In genomic region chr5:137695651-137696428, GRCh38 we compare ENCODE assay signal across 9 cellular contexts. TPM values are rescaled to one million over a fixed set of nuclear protein-coding genes. Genes with fewer than 3 reads are reported as not detected.
DNase-seq lines count a peak whose midpoint lies in the region; ATAC-seq and TF ChIP-seq lines count a peak whose summit lies in the region.
"Had no signal": no experiment of that assay in that cellular context is flagged by ENCODE, and none has a peak within 500 bp of the region (broad histone marks: within the 10 kb centered on the region; RNA-seq: fewer than 3 reads in every experiment).

No MANE protein-coding gene starts in this region.

- H3K27me3 Mint-ChIP-seq in activated naive CD8-positive, alpha-beta T cell treated with anti-CD3 and anti-CD28 coated beads, Interleukin-2, amount 10 ng/mL, durations not matched to agents 7 days and 5 days = no peaks in the 10 kb centered on the region
- H3K27me3 Mint-ChIP-seq in nephron (ENCODE audit: low read depth) = no peaks in the 10 kb centered on the region

- ATAC-seq in activated naive CD8-positive, alpha-beta T cell treated with anti-CD3 and anti-CD28 coated beads, Interleukin-2, amount 10 ng/mL, durations not matched to agents 7 days and 5 days (ENCODE audit: low read depth) = peak; percentile 75
- ATAC-seq in HG02981 (IDR thresholded peaks at IDR 0.05; ENCODE audit: unreplicated experiment) = no peak

- peak; percentile 35 for DNase-seq in GM10248 (ENCODE audit: extremely low spot score)
- peak; percentile 92 for DNase-seq in OCI-M1 (lab: John Stamatoyannopoulos, UW)
- DNase-seq in activated naive CD8-positive, alpha-beta T cell treated with anti-CD3 and anti-CD28 coated beads, Interleukin-2, amount 10 ng/mL, durations not matched to agents 7 days and 5 days = peak; percentile 49
- no peak for DNase-seq in NCI-H2081 treated with DMSO at 0.1 percent for 48 hours (lab: John Stamatoyannopoulos, UW)
- no peak for DNase-seq in stimulated activated CD4-positive, alpha-beta T cell treated with anti-CD3 and anti-CD28 coated beads, Interleukin-1b, Interleukin-23, amount 100 ng/mL, for 48 hours
- no peak for DNase-seq in NCI-H1930 (lab: John Stamatoyannopoulos, UW)
- DNase-seq: SK-N-SH had no signal

- CTCF ChIA-PET in GM10248 (lab: Yijun Ruan, JAX) = interaction anchor here (0.8 to 4.4 kb wide), 6 partner anchors 12 to 47 kb away, joined by 3 to 22 read pairs (median 7); no protein-coding TSS in a partner anchor

- peaks cover 27% of the 10 kb centered on the region for H3K4me1 Mint-ChIP-seq in activated naive CD8-positive, alpha-beta T cell treated with anti-CD3 and anti-CD28 coated beads, Interleukin-2, amount 10 ng/mL, durations not matched to agents 7 days and 5 days
- H3K4me1 Mint-ChIP-seq in nephron = peaks cover 38% of the 10 kb centered on the region

- no peaks in the 10 kb centered on the region for H3K9me3 Mint-ChIP-seq in activated naive CD8-positive, alpha-beta T cell treated with anti-CD3 and anti-CD28 coated beads, Interleukin-2, amount 10 ng/mL, durations not matched to agents 7 days and 5 days
- H3K9me3 Mint-ChIP-seq in nephron = no peaks in the 10 kb centered on the region

- peak; percentile 6 for TF ChIP-seq CTCF in GM10248 (IDR thresholded peaks at IDR 0.05; ENCODE audit: control extremely low read depth, extremely low read depth, low read depth, missing control alignments)
- TF ChIP-seq CTCF in nephron (IDR thresholded peaks at IDR 0.05; ENCODE audit: unreplicated experiment in 3 of 3) = no peak

- peak overlapping the region; percentile 61 for H3K4me3 Mint-ChIP-seq in activated naive CD8-positive, alpha-beta T cell treated with anti-CD3 and anti-CD28 coated beads, Interleukin-2, amount 10 ng/mL, durations not matched to agents 7 days and 5 days
- H3K4me3 Mint-ChIP-seq in nephron = no peak overlapping the region

- peak overlapping the region; percentile 92 for H3K27ac Mint-ChIP-seq in activated naive CD8-positive, alpha-beta T cell treated with anti-CD3 and anti-CD28 coated beads, Interleukin-2, amount 10 ng/mL, durations not matched to agents 7 days and 5 days
- H3K27ac Mint-ChIP-seq in nephron = peak overlapping the region in 2 of 3 experiments; percentile 1 to 90

- peaks cover 36% of the 10 kb centered on the region for H3K36me3 Mint-ChIP-seq in activated naive CD8-positive, alpha-beta T cell treated with anti-CD3 and anti-CD28 coated beads, Interleukin-2, amount 10 ng/mL, durations not matched to agents 7 days and 5 days
- peaks cover 20% of the 10 kb centered on the region for H3K36me3 Mint-ChIP-seq in nephron (ENCODE audit: low read depth)

- POLR2A ChIA-PET in GM10248 (lab: Yijun Ruan, JAX) = no interaction called here
- POLR2A ChIA-PET in activated naive CD8-positive, alpha-beta T cell treated with anti-CD3 and anti-CD28 coated beads, Interleukin-2, amount 10 ng/mL, durations not matched to agents 7 days and 5 days (lab: Charles Lee) = interaction anchor here (1.3 to 2.6 kb wide), 4 partner anchors 29 to 58 kb away, joined by 3 to 20 read pairs (median 10); partner anchors contain the start of genes HNRNPA0 and KLHL3

RNA-seq across cellular contexts. Expression of gene KLHL3, which starts 40.0 kb away (rescaled TPM):
- total RNA-seq in activated naive CD8-positive, alpha-beta T cell treated with anti-CD3 and anti-CD28 coated beads, Interleukin-2, amount 10 ng/mL, durations not matched to agents 7 days and 5 days = 10 to 100 TPM; 16.3 to 21.2 TPM

RNA-seq across cellular contexts. Expression of gene HNRNPA0, which starts 58.3 kb away (rescaled TPM):
- total RNA-seq in activated naive CD8-positive, alpha-beta T cell treated with anti-CD3 and anti-CD28 coated beads, Interleukin-2, amount 10 ng/mL, durations not matched to agents 7 days and 5 days = 10 to 100 TPM; 31.4 to 31.7 TPM

Comparison
In these comparisons a context has a peak if more than half of its experiments do, and no peak if none do; other contexts are left out.
1. DNase-seq: peak in GM10248 (single experiment), OCI-M1 (single experiment) and activated naive CD8-positive, alpha-beta T cell treated with anti-CD3 and anti-CD28 coated beads, Interleukin-2, amount 10 ng/mL, durations not matched to agents 7 days and 5 days (single experiment); none in NCI-H2081 treated with DMSO at 0.1 percent for 48 hours (single experiment), stimulated activated CD4-positive, alpha-beta T cell treated with anti-CD3 and anti-CD28 coated beads, Interleukin-1b, Interleukin-23, amount 100 ng/mL, for 48 hours (single experiment) and NCI-H1930 (0 of 2).